ENCODE assay signal across 1 cellular context in genomic region chr3:83515123-83515522, GRCh38.
TF ChIP-seq lines count a peak whose summit lies in the region.

No MANE protein-coding gene starts in this region.

TF ChIP-seq in H1, 55 proteins besides CTCF, POLR2A, EP300 and RAD21:
- TF ChIP-seq, protein P1, sequence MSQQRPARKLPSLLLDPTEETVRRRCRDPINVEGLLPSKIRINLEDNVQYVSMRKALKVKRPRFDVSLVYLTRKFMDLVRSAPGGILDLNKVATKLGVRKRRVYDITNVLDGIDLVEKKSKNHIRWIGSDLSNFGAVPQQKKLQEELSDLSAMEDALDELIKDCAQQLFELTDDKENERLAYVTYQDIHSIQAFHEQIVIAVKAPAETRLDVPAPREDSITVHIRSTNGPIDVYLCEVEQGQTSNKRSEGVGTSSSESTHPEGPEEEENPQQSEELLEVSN (IDR thresholded peaks at IDR 0.05): no peak
- no peak for TF ChIP-seq EGR1 (IDR thresholded peaks at IDR 0.05; ENCODE audit: borderline replicate concordance, low read depth, low read length)
- TF ChIP-seq TAF7 (optimal IDR thresholded peaks at IDR 0.05; ENCODE audit: borderline replicate concordance, low read depth, low read length): no peak
- no peak for TF ChIP-seq JUN (IDR thresholded peaks at IDR 0.05; ENCODE audit: low read depth, low read length)
- no peak for TF ChIP-seq CHD7 (IDR thresholded peaks at IDR 0.05; ENCODE audit: insufficient replicate concordance, low read length)
- TF ChIP-seq KDM4A (IDR thresholded peaks at IDR 0.05; ENCODE audit: low read depth, low read length, severe bottlenecking): no peak
- no peak for TF ChIP-seq CTBP2 (IDR thresholded peaks at IDR 0.05; ENCODE audit: borderline replicate concordance, insufficient read depth, insufficient read length, low read length)
- TF ChIP-seq HDAC2 (IDR thresholded peaks at IDR 0.05; ENCODE audit: borderline replicate concordance in 1 of 2, low read depth in 2 of 2, low read length in 2 of 2): no peak
- TF ChIP-seq YY1 (IDR thresholded peaks at IDR 0.05; ENCODE audit: low read depth, low read length): no peak
- TF ChIP-seq KDM5A (IDR thresholded peaks at IDR 0.05; ENCODE audit: low read length): no peak
- no peak for TF ChIP-seq MAX (IDR thresholded peaks at IDR 0.05)
- no peak for TF ChIP-seq BACH1 (IDR thresholded peaks at IDR 0.05; ENCODE audit: low read length)
- TF ChIP-seq EZH2 (IDR thresholded peaks at IDR 0.05; ENCODE audit: low read depth, low read length, severe bottlenecking): no peak
- TF ChIP-seq POLR2AphosphoS5 (IDR thresholded peaks at IDR 0.05; ENCODE audit: low read depth, low read length): no peak
- no peak for TF ChIP-seq NRF1 (IDR thresholded peaks at IDR 0.05; ENCODE audit: low read depth, low read length)
- TF ChIP-seq JUND (IDR thresholded peaks at IDR 0.05; ENCODE audit: low read length): no peak
- no peak for TF ChIP-seq BRCA1 (IDR thresholded peaks at IDR 0.05; ENCODE audit: low read depth, low read length)
